Comparison of ENCODE assay signal across 9 cellular contexts in the genomic region with DNA sequence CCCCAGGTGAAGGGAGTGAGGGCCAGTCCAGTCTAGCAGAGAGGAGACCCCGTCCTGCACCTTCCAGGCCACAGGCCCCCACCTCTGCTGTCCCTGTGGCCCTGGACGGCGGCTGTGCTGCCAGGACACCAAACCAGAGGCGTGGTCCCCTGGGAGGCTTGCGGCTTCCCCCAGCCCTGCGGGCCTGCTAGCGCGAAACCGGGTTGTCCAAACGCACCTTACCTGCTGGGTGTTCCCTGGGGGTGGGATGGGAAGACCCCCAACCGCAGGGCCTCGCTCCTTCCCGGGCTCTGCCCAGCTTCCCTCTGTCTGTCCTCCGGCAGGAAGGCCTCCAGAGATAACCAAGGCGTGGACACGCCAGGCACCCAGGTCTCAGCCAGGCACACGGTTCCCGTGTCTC. TPM values are rescaled to one million over a fixed set of nuclear protein-coding genes. Genes with fewer than 3 reads are reported as not detected.
"Had no signal": no experiment of that assay in that cellular context is flagged by ENCODE, and none has a peak within 500 bp of the region (broad histone marks: within the 10 kb centered on the region; RNA-seq: fewer than 3 reads in every experiment).

No MANE protein-coding gene starts in this region.

- H3K27ac ChIP-seq: KMS-11 had no signal

- H3K36me3 ChIP-seq: HAP-1 had no signal

- FAIRE-seq: H1, H54, HTR-8/SVneo had no signal

- ATAC-seq: GM23338 had no signal

- H3K4me3 ChIP-seq: GM23338, HAP-1 had no signal

- H3K4me1 ChIP-seq: HAP-1 had no signal

- H3K4me2 ChIP-seq: GM23338, KMS-11 had no signal

- H3K9me3 ChIP-seq: HAP-1 had no signal

- H3K9ac ChIP-seq: KMS-11 had no signal

- DNase-seq: HFFc6, KBM-7 had no signal

- H2AFZ ChIP-seq: GM23338 had no signal

RNA-seq across cellular contexts. Expression of gene CACNA1H, which starts 19.6 kb away (rescaled TPM):
- polyA plus RNA-seq: IgD-negative memory B cell had no signal

RNA-seq across cellular contexts. Expression of gene C1QTNF8, which starts 37.2 kb away (rescaled TPM):
- total RNA-seq: GM23338, H1, HFFc6 had no signal
- polyA plus RNA-seq: GM23338, H1, IgD-negative memory B cell had no signal
